Comparison of ENCODE assay signal across 8 cellular contexts in genomic region chr21:39182484-39183271, GRCh38. TPM values are rescaled to one million over a fixed set of nuclear protein-coding genes. Genes with fewer than 3 reads are reported as not detected.
DNase-seq lines count a peak whose midpoint lies in the region; ATAC-seq and TF ChIP-seq lines count a peak whose summit lies in the region.

No MANE protein-coding gene starts in this region.

- peak overlapping the region; percentile 82 for H3K27ac ChIP-seq in cardiac muscle cell

- intact Hi-C loops in activated T-helper 1 cell treated with anti-CD3 and anti-CD28 coated beads, Interleukin-12 subunit alpha, Interleukin-12 subunit beta, Interleukin-2, Interleukin-4 antibody, amounts not matched to agents 30 ng/mL and 10 ng/mL and 1 ng/mL, durations not matched to agents 14 hours and 24 hours and 36 hours (cut with micrococcal nuclease) = loop anchor here (1.0 to 10.0 kb wide), 10 partner anchors 130 to 1816 kb away; partner anchors contain the start of genes DYRK1A, ETS2, HMGN1 and LCA5L

- H3K4me3 ChIP-seq in cardiac muscle cell = peak overlapping the region; percentile 74

- H3K27ac Mint-ChIP-seq in activated CD8-positive, alpha-beta memory T cell treated with anti-CD3 and anti-CD28 coated beads, Interleukin-2, amount 10 ng/mL, durations not matched to agents 7 days and 5 days = peak overlapping the region; percentile 98
- peak overlapping the region; percentile 98 for H3K27ac Mint-ChIP-seq in activated T-helper 1 cell treated with anti-CD3 and anti-CD28 coated beads, Interleukin-12 subunit alpha, Interleukin-12 subunit beta, Interleukin-2, Interleukin-4 antibody, amounts not matched to agents 30 ng/mL and 10 ng/mL and 1 ng/mL, durations not matched to agents 14 hours and 24 hours and 36 hours

- no peak for DNase-seq in activated CD8-positive, alpha-beta memory T cell treated with anti-CD3 and anti-CD28 coated beads, Interleukin-2, amount 10 ng/mL, durations not matched to agents 7 days and 5 days
- no peak for DNase-seq in activated CD8-positive, alpha-beta memory T cell treated with anti-CD3 and anti-CD28 coated beads, Interleukin-2, amount 50 U/mL, for 4 hours
- no peak for DNase-seq in activated T-helper 1 cell treated with anti-CD3 and anti-CD28 coated beads, Interleukin-12 subunit alpha, Interleukin-12 subunit beta, Interleukin-2, Interleukin-4 antibody, amounts not matched to agents 30 ng/mL and 10 ng/mL and 1 ng/mL, durations not matched to agents 14 hours and 24 hours and 36 hours (ENCODE audit: low spot score)
- DNase-seq in cardiac muscle cell (ENCODE audit: low read depth in 1 of 2, low spot score in 1 of 2) (peak; percentile 18 to 34), putamen (ENCODE audit: low spot score) (peak; percentile 12), DMS79 treated with DMSO at 0.1 percent for 48 hours (lab: John Stamatoyannopoulos, UW) (no peak)

- no peaks in the 10 kb centered on the region for H3K27me3 ChIP-seq in cardiac muscle cell

- peaks cover 3% of the 10 kb centered on the region for H3K36me3 ChIP-seq in cardiac muscle cell

- no peak for ATAC-seq in activated CD8-positive, alpha-beta memory T cell treated with anti-CD3 and anti-CD28 coated beads, Interleukin-2, amount 10 ng/mL, durations not matched to agents 7 days and 5 days
- ATAC-seq in HG03521 (IDR thresholded peaks at IDR 0.05; ENCODE audit: unreplicated experiment) (peak; percentile 17), GM21367 (IDR thresholded peaks at IDR 0.05; ENCODE audit: unreplicated experiment) (no peak)

- no peak for TF ChIP-seq CTCF in cardiac muscle cell (IDR thresholded peaks at IDR 0.05; ENCODE audit: low read depth, low read length)

- peak overlapping the region; percentile 99 for H3K4me3 Mint-ChIP-seq in activated CD8-positive, alpha-beta memory T cell treated with anti-CD3 and anti-CD28 coated beads, Interleukin-2, amount 10 ng/mL, durations not matched to agents 7 days and 5 days
- peak overlapping the region; percentile 98 for H3K4me3 Mint-ChIP-seq in activated T-helper 1 cell treated with anti-CD3 and anti-CD28 coated beads, Interleukin-12 subunit alpha, Interleukin-12 subunit beta, Interleukin-2, Interleukin-4 antibody, amounts not matched to agents 30 ng/mL and 10 ng/mL and 1 ng/mL, durations not matched to agents 14 hours and 24 hours and 36 hours

- peaks cover 21% of the 10 kb centered on the region for H3K4me1 ChIP-seq in cardiac muscle cell (ENCODE audit: low read depth)

- H3K9me3 Mint-ChIP-seq in activated CD8-positive, alpha-beta memory T cell treated with anti-CD3 and anti-CD28 coated beads, Interleukin-2, amount 10 ng/mL, durations not matched to agents 7 days and 5 days (ENCODE audit: low read depth) = no peaks in the 10 kb centered on the region
- no peaks in the 10 kb centered on the region for H3K9me3 Mint-ChIP-seq in activated T-helper 1 cell treated with anti-CD3 and anti-CD28 coated beads, Interleukin-12 subunit alpha, Interleukin-12 subunit beta, Interleukin-2, Interleukin-4 antibody, amounts not matched to agents 30 ng/mL and 10 ng/mL and 1 ng/mL, durations not matched to agents 14 hours and 24 hours and 36 hours

- no peaks in the 10 kb centered on the region for H3K9me3 ChIP-seq in cardiac muscle cell (ENCODE audit: low read depth)

- peaks cover 41% of the 10 kb centered on the region for H3K4me1 Mint-ChIP-seq in activated CD8-positive, alpha-beta memory T cell treated with anti-CD3 and anti-CD28 coated beads, Interleukin-2, amount 10 ng/mL, durations not matched to agents 7 days and 5 days
- H3K4me1 Mint-ChIP-seq in activated T-helper 1 cell treated with anti-CD3 and anti-CD28 coated beads, Interleukin-12 subunit alpha, Interleukin-12 subunit beta, Interleukin-2, Interleukin-4 antibody, amounts not matched to agents 30 ng/mL and 10 ng/mL and 1 ng/mL, durations not matched to agents 14 hours and 24 hours and 36 hours (ENCODE audit: low read depth) = peaks cover 53% of the 10 kb centered on the region

- CTCF ChIA-PET in activated CD8-positive, alpha-beta memory T cell treated with anti-CD3 and anti-CD28 coated beads, Interleukin-2, amount 10 ng/mL, durations not matched to agents 7 days and 5 days (lab: Charles Lee) = interaction anchor here (0.9 to 1.8 kb wide), 5 partner anchors 205 to 677 kb away, joined by 3 to 8 read pairs (median 4); no protein-coding TSS in a partner anchor

- H3K36me3 Mint-ChIP-seq in activated CD8-positive, alpha-beta memory T cell treated with anti-CD3 and anti-CD28 coated beads, Interleukin-2, amount 10 ng/mL, durations not matched to agents 7 days and 5 days = peaks cover 26% of the 10 kb centered on the region
- peaks cover 20% of the 10 kb centered on the region for H3K36me3 Mint-ChIP-seq in activated T-helper 1 cell treated with anti-CD3 and anti-CD28 coated beads, Interleukin-12 subunit alpha, Interleukin-12 subunit beta, Interleukin-2, Interleukin-4 antibody, amounts not matched to agents 30 ng/mL and 10 ng/mL and 1 ng/mL, durations not matched to agents 14 hours and 24 hours and 36 hours (ENCODE audit: low read depth)

- H3K27me3 Mint-ChIP-seq in activated CD8-positive, alpha-beta memory T cell treated with anti-CD3 and anti-CD28 coated beads, Interleukin-2, amount 10 ng/mL, durations not matched to agents 7 days and 5 days = no peaks in the 10 kb centered on the region
- no peaks in the 10 kb centered on the region for H3K27me3 Mint-ChIP-seq in activated T-helper 1 cell treated with anti-CD3 and anti-CD28 coated beads, Interleukin-12 subunit alpha, Interleukin-12 subunit beta, Interleukin-2, Interleukin-4 antibody, amounts not matched to agents 30 ng/mL and 10 ng/mL and 1 ng/mL, durations not matched to agents 14 hours and 24 hours and 36 hours (ENCODE audit: insufficient read depth)

RNA-seq across cellular contexts. Expression of gene PSMG1, which starts 0.6 kb away (rescaled TPM):
- 10 to 100 TPM; 62.9 to 88.1 TPM for total RNA-seq in activated CD8-positive, alpha-beta memory T cell treated with anti-CD3 and anti-CD28 coated beads, Interleukin-2, amount 10 ng/mL, durations not matched to agents 7 days and 5 days
- total RNA-seq in activated T-helper 1 cell treated with anti-CD3 and anti-CD28 coated beads, Interleukin-12 subunit alpha, Interleukin-12 subunit beta, Interleukin-2, Interleukin-4 antibody, amounts not matched to agents 30 ng/mL and 10 ng/mL and 1 ng/mL, durations not matched to agents 14 hours and 24 hours and 36 hours = 102 and 103 TPM in 2 replicates
- total RNA-seq in cardiac muscle cell = 20.7 and 24.5 TPM in 2 replicates
- 48.3 and 58.4 TPM in 2 replicates for polyA plus RNA-seq in cardiac muscle cell

Comparison
In these comparisons a context has a peak if more than half of its experiments do, and no peak if none do; other contexts are left out.
1. DNase-seq: peak in cardiac muscle cell (2 of 2) and putamen (single experiment); none in activated CD8-positive, alpha-beta memory T cell treated with anti-CD3 and anti-CD28 coated beads, Interleukin-2, amount 10 ng/mL, durations not matched to agents 7 days and 5 days (single experiment), activated CD8-positive, alpha-beta memory T cell treated with anti-CD3 and anti-CD28 coated beads, Interleukin-2, amount 50 U/mL, for 4 hours (single experiment), activated T-helper 1 cell treated with anti-CD3 and anti-CD28 coated beads, Interleukin-12 subunit alpha, Interleukin-12 subunit beta, Interleukin-2, Interleukin-4 antibody, amounts not matched to agents 30 ng/mL and 10 ng/mL and 1 ng/mL, durations not matched to agents 14 hours and 24 hours and 36 hours (single experiment) and DMS79 treated with DMSO at 0.1 percent for 48 hours (single experiment).